Comparison of ENCODE assay signal across 23 cellular contexts in genomic region chr2:47992671-47993070, GRCh38.
A peak's percentile ranks its signal among the peaks of the same experiment; 100 is the strongest.
DNase-seq lines count a peak whose midpoint lies in the region; ATAC-seq, FAIRE-seq and TF ChIP-seq lines count a peak whose summit lies in the region.
"Had no signal": no experiment of that assay in that cellular context is flagged by ENCODE, and none has a peak within 500 bp of the region (broad histone marks: within the 10 kb centered on the region; RNA-seq: fewer than 3 reads in every experiment).

No MANE protein-coding gene starts in this region.

- H3K4me3 ChIP-seq in A549: no peak overlapping the region
- H3K4me3 ChIP-seq: BLaER1, GM12878, HAP-1 had no signal

- no peak overlapping the region for H3K27ac ChIP-seq in A549
- H3K27ac ChIP-seq: BLaER1, C4-2B had no signal

- H3K27me3 Mint-ChIP-seq in stimulated activated memory B cell treated with anti-CD40 and anti-IgM and Interleukin-4, amounts not matched to agents 10 μg/mL and 1 μg/mL and 100 μg/mL, for 72 hours: no peaks in the 10 kb centered on the region
- peaks cover 0 to 2% (median 0%) of the 10 kb centered on the region in 5 donors for H3K27me3 Mint-ChIP-seq in naive thymus-derived CD8-positive, alpha-beta T cell

- TF ChIP-seq EP300 in A549 (IDR thresholded peaks at IDR 0.05): no peak

- TF ChIP-seq RAD21 in A549 (conservative IDR thresholded peaks at IDR 0.05 in 1 of 2, IDR thresholded peaks at IDR 0.05 in 1 of 2): no peak

- DNase-seq in activated naive CD4-positive, alpha-beta T cell treated with anti-CD3 and anti-CD28 coated beads, Interleukin-2, amount 50 U/mL, for 72 hours (ENCODE audit: low spot score in 2 of 2): no peak
- DNase-seq in activated naive CD4-positive, alpha-beta T cell (lab: John Stamatoyannopoulos, UW): no peak
- DNase-seq in A549 (ENCODE audit: low read depth in 1 of 2, low spot score in 1 of 2): no peak
- peak; percentile 36 for DNase-seq in OCI-M1 (lab: John Stamatoyannopoulos, UW)
- DNase-seq in urothelium cell line (ENCODE audit: low spot score): no peak
- DNase-seq in naive thymus-derived CD8-positive, alpha-beta T cell: no peak
- DNase-seq: CD4-positive, CD25-positive, alpha-beta regulatory T cell; CD8-positive, alpha-beta T cell; DMS 273 treated with DMSO at 0.1 percent for 48 hours; DMS79; EL; GDM1; GOT3; HFFc6 had no signal

- no peak overlapping the region for H3K27ac Mint-ChIP-seq in activated naive CD4-positive, alpha-beta T cell treated with anti-CD3 and anti-CD28 coated beads, Interleukin-2, amount 50 U/mL, for 72 hours
- H3K27ac Mint-ChIP-seq in stimulated activated memory B cell treated with anti-CD40 and anti-IgM and Interleukin-4, amounts not matched to agents 10 μg/mL and 1 μg/mL and 100 μg/mL, for 72 hours: peak overlapping the region; percentile 51
- no peak overlapping the region for H3K27ac Mint-ChIP-seq in naive thymus-derived CD8-positive, alpha-beta T cell
- H3K27ac Mint-ChIP-seq: B cell; CD4-positive, CD25-positive, alpha-beta regulatory T cell; CD8-positive, alpha-beta T cell; HFFc6 had no signal

- peak; percentile 54 to 69 for ATAC-seq in activated naive CD4-positive, alpha-beta T cell treated with anti-CD3 and anti-CD28 coated beads, Interleukin-2, amount 50 U/mL, for 72 hours
- ATAC-seq in A549: no peak
- peak; percentile 53 for ATAC-seq in stimulated activated memory B cell treated with anti-CD40 and anti-IgM and Interleukin-4, amounts not matched to agents 10 μg/mL and 1 μg/mL and 100 μg/mL, for 72 hours
- ATAC-seq in naive thymus-derived CD8-positive, alpha-beta T cell: no peak
- ATAC-seq: CD8-positive, alpha-beta T cell; GM12878 had no signal

- H3K9me3 Mint-ChIP-seq in activated naive CD4-positive, alpha-beta T cell treated with anti-CD3 and anti-CD28 coated beads, Interleukin-2, amount 50 U/mL, for 72 hours: no peaks in the 10 kb centered on the region
- H3K9me3 Mint-ChIP-seq in stimulated activated memory B cell treated with anti-CD40 and anti-IgM and Interleukin-4, amounts not matched to agents 10 μg/mL and 1 μg/mL and 100 μg/mL, for 72 hours: no peaks in the 10 kb centered on the region
- no peaks in the 10 kb centered on the region for H3K9me3 Mint-ChIP-seq in naive thymus-derived CD8-positive, alpha-beta T cell
- H3K9me3 Mint-ChIP-seq: CD8-positive, alpha-beta T cell; HFFc6 had no signal

- H3K9me3 ChIP-seq in A549: no peaks in the 10 kb centered on the region
- H3K9me3 ChIP-seq: BLaER1, HAP-1 had no signal

- peak; percentile 23 for FAIRE-seq in A549 (lab: Jason Lieb, UNC)
- no peak for FAIRE-seq in urothelium cell line (lab: Jason Lieb, UNC)
- FAIRE-seq: D721Med, GM12878, GM18507, H54 had no signal

- no peaks in the 10 kb centered on the region for H3K4me1 ChIP-seq in A549
- H3K4me1 ChIP-seq: BLaER1, HAP-1 had no signal

- peaks cover 10% of the 10 kb centered on the region for H3K4me1 Mint-ChIP-seq in stimulated activated memory B cell treated with anti-CD40 and anti-IgM and Interleukin-4, amounts not matched to agents 10 μg/mL and 1 μg/mL and 100 μg/mL, for 72 hours
- peaks cover 0 to 1% (median 0%) of the 10 kb centered on the region in 4 donors for H3K4me1 Mint-ChIP-seq in naive thymus-derived CD8-positive, alpha-beta T cell
- H3K4me1 Mint-ChIP-seq: B cell; CD4-positive, CD25-positive, alpha-beta regulatory T cell had no signal

- no peak for TF ChIP-seq POLR2A in A549 (IDR thresholded peaks at IDR 0.05; ENCODE audit: low read length)

- H3K4me3 Mint-ChIP-seq in stimulated activated memory B cell treated with anti-CD40 and anti-IgM and Interleukin-4, amounts not matched to agents 10 μg/mL and 1 μg/mL and 100 μg/mL, for 72 hours: no peak overlapping the region
- H3K4me3 Mint-ChIP-seq in naive thymus-derived CD8-positive, alpha-beta T cell: no peak overlapping the region
- H3K4me3 Mint-ChIP-seq: B cell; CD4-positive, CD25-positive, alpha-beta regulatory T cell; CD8-positive, alpha-beta T cell; HFFc6 had no signal

- no peaks in the 10 kb centered on the region for H3K36me3 Mint-ChIP-seq in activated naive CD4-positive, alpha-beta T cell treated with anti-CD3 and anti-CD28 coated beads, Interleukin-2, amount 50 U/mL, for 72 hours
- H3K36me3 Mint-ChIP-seq in stimulated activated memory B cell treated with anti-CD40 and anti-IgM and Interleukin-4, amounts not matched to agents 10 μg/mL and 1 μg/mL and 100 μg/mL, for 72 hours: no peaks in the 10 kb centered on the region
- no peaks in the 10 kb centered on the region for H3K36me3 Mint-ChIP-seq in naive thymus-derived CD8-positive, alpha-beta T cell
- H3K36me3 Mint-ChIP-seq: CD4-positive, CD25-positive, alpha-beta regulatory T cell; CD8-positive, alpha-beta T cell had no signal

- CTCF ChIA-PET in A549 (lab: Yijun Ruan, JAX): interaction anchor here (0.6 kb wide), 1 partner anchor 10 kb away, joined by 4 read pairs; no protein-coding TSS in a partner anchor

- H3K4me2 ChIP-seq in A549: no peak overlapping the region
- H3K4me2 ChIP-seq: BLaER1 had no signal

- POLR2A ChIA-PET in A549 (lab: Yijun Ruan, JAX): no interaction called here
- POLR2A ChIA-PET in naive thymus-derived CD8-positive, alpha-beta T cell (lab: Charles Lee): no interaction called here

- TF ChIP-seq CTCF in A549 (IDR thresholded peaks at IDR 0.05): no peak

TF ChIP-seq in A549, 52 proteins besides CTCF, POLR2A, EP300 and RAD21:
- TF ChIP-seq MYC (IDR thresholded peaks at IDR 0.05; ENCODE audit: borderline replicate concordance, low read length) (no peak), KDM5A (IDR thresholded peaks at IDR 0.05) (no peak), CBX8 (IDR thresholded peaks at IDR 0.05) (no peak), JUNB (IDR thresholded peaks at IDR 0.05) (no peak), ATOH8 (CRISPR knock-in tag; IDR thresholded peaks at IDR 0.05; ENCODE audit: low read depth) (no peak), FOSL2 (IDR thresholded peaks at IDR 0.05) (no peak), FOSL2 (CRISPR knock-in tag; IDR thresholded peaks at IDR 0.05) (no peak), CHD2 (IDR thresholded peaks at IDR 0.05; ENCODE audit: low read length, partially characterized antibody) (no peak)

Comparison
In these comparisons a context has a peak if more than half of its experiments do, and no peak if none do; other contexts are left out.
1. ATAC-seq: peak in activated naive CD4-positive, alpha-beta T cell treated with anti-CD3 and anti-CD28 coated beads, Interleukin-2, amount 50 U/mL, for 72 hours (2 of 2) and stimulated activated memory B cell treated with anti-CD40 and anti-IgM and Interleukin-4, amounts not matched to agents 10 μg/mL and 1 μg/mL and 100 μg/mL, for 72 hours (single experiment); none in A549 (0 of 2) and naive thymus-derived CD8-positive, alpha-beta T cell (0 of 2).